ENCODE assay signal across 8 cellular contexts in the genomic region with DNA sequence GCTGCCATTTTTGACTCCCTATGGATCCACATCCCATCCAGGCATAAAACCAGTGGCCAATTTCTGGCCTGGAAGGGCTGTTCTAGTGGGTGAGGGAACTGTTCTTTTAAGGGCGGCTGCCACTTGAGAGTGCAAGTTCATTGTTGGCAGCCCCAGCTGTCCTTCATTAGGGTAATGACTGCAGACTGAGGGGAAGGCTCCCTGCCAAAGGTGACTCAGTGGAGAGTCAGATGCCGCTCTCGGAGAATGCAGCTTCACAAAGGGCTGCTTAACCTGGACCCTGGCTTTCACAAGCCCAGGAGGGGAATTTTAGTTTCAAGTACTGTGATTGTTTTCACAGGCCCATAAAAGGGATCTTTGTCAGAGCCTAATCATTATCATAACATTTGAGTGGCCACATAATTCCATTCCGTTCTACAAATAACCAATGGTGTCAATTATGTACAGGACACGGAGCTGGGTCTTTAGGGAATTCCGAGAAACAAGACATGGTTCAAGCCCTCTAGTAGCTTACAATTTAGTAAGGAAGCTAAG.
DNase-seq lines count a peak whose midpoint lies in the region; ATAC-seq lines count a peak whose summit lies in the region.

No MANE protein-coding gene starts in this region.

- H3K27ac Mint-ChIP-seq in naive thymus-derived CD8-positive, alpha-beta T cell = no peak overlapping the region
- H3K27ac Mint-ChIP-seq in activated naive CD4-positive, alpha-beta T cell treated with anti-CD3 and anti-CD28 coated beads, Interleukin-2, amount 10 ng/mL, durations not matched to agents 7 days and 5 days = no peak overlapping the region

- peaks cover 0 to 23% (median 3%) of the 10 kb centered on the region in 3 donors for H3K36me3 Mint-ChIP-seq in naive thymus-derived CD8-positive, alpha-beta T cell
- no peaks in the 10 kb centered on the region for H3K36me3 Mint-ChIP-seq in activated naive CD4-positive, alpha-beta T cell treated with anti-CD3 and anti-CD28 coated beads, Interleukin-2, amount 10 ng/mL, durations not matched to agents 7 days and 5 days

- peak overlapping the region; percentile 85 for H3K27ac ChIP-seq in epithelial cell of prostate

- no peaks in the 10 kb centered on the region for H3K4me1 Mint-ChIP-seq in naive thymus-derived CD8-positive, alpha-beta T cell
- H3K4me1 Mint-ChIP-seq in activated naive CD4-positive, alpha-beta T cell treated with anti-CD3 and anti-CD28 coated beads, Interleukin-2, amount 10 ng/mL, durations not matched to agents 7 days and 5 days = no peaks in the 10 kb centered on the region

- POLR2A ChIA-PET in naive thymus-derived CD8-positive, alpha-beta T cell (lab: Charles Lee) = no interaction called here

- H3K9me3 Mint-ChIP-seq in naive thymus-derived CD8-positive, alpha-beta T cell = peaks cover 4 to 27% (median 15%) of the 10 kb centered on the region in 9 donors
- H3K9me3 Mint-ChIP-seq in activated naive CD4-positive, alpha-beta T cell treated with anti-CD3 and anti-CD28 coated beads, Interleukin-2, amount 10 ng/mL, durations not matched to agents 7 days and 5 days = peaks cover 5% of the 10 kb centered on the region

- H3K4me3 Mint-ChIP-seq in naive thymus-derived CD8-positive, alpha-beta T cell = no peak overlapping the region
- no peak overlapping the region for H3K4me3 Mint-ChIP-seq in activated naive CD4-positive, alpha-beta T cell treated with anti-CD3 and anti-CD28 coated beads, Interleukin-2, amount 10 ng/mL, durations not matched to agents 7 days and 5 days

- CTCF ChIA-PET in activated naive CD4-positive, alpha-beta T cell treated with anti-CD3 and anti-CD28 coated beads, Interleukin-2, amount 10 ng/mL, durations not matched to agents 7 days and 5 days (lab: Charles Lee) = interaction anchor here (0.7 kb wide), 1 partner anchor 34 kb away, joined by 3 read pairs; no protein-coding TSS in a partner anchor

- no peak for ATAC-seq in naive thymus-derived CD8-positive, alpha-beta T cell
- no peak for ATAC-seq in GM21367 (IDR thresholded peaks at IDR 0.05; ENCODE audit: unreplicated experiment)
- ATAC-seq in HG03196 (IDR thresholded peaks at IDR 0.05; ENCODE audit: unreplicated experiment) = no peak

- peak; percentile 94 for DNase-seq in ELR (ENCODE audit: low read depth)
- DNase-seq in NCI-H510A (lab: John Stamatoyannopoulos, UW) = peak; percentile 98
- peak; percentile 95 for DNase-seq in epithelial cell of prostate (ENCODE audit: low read depth, low spot score)
- DNase-seq in pulmonary artery endothelial cell (ENCODE audit: low read depth, low spot score) = peak; percentile 80
- no peak for DNase-seq in naive thymus-derived CD8-positive, alpha-beta T cell
- no peak for DNase-seq in activated naive CD4-positive, alpha-beta T cell treated with anti-CD3 and anti-CD28 coated beads, Interleukin-2, amount 10 ng/mL, durations not matched to agents 7 days and 5 days

- H3K27me3 Mint-ChIP-seq in naive thymus-derived CD8-positive, alpha-beta T cell = peaks cover 7 to 35% (median 16%) of the 10 kb centered on the region in 5 donors
- H3K27me3 Mint-ChIP-seq in activated naive CD4-positive, alpha-beta T cell treated with anti-CD3 and anti-CD28 coated beads, Interleukin-2, amount 10 ng/mL, durations not matched to agents 7 days and 5 days = peaks cover 3% of the 10 kb centered on the region

Comparison
In these comparisons a context has a peak if more than half of its experiments do, and no peak if none do; other contexts are left out.
1. DNase-seq: peak in ELR (single experiment), NCI-H510A (single experiment), epithelial cell of prostate (single experiment) and pulmonary artery endothelial cell (single experiment); none in naive thymus-derived CD8-positive, alpha-beta T cell (0 of 10) and activated naive CD4-positive, alpha-beta T cell treated with anti-CD3 and anti-CD28 coated beads, Interleukin-2, amount 10 ng/mL, durations not matched to agents 7 days and 5 days (single experiment).